In genomic region chr17:45048795-45049563, GRCh38 we compare ENCODE assay signal across 10 cellular contexts. TPM values are rescaled to one million over a fixed set of nuclear protein-coding genes. Genes with fewer than 3 reads are reported as not detected.
DNase-seq lines count a peak whose midpoint lies in the region; ATAC-seq, FAIRE-seq and TF ChIP-seq lines count a peak whose summit lies in the region.
"Had no signal": no experiment of that assay in that cellular context is flagged by ENCODE, and none has a peak within 500 bp of the region (broad histone marks: within the 10 kb centered on the region; RNA-seq: fewer than 3 reads in every experiment).

No MANE protein-coding gene starts in this region.

- no peaks in the 10 kb centered on the region for H3K9me2 ChIP-seq in hepatocyte (replicated peaks; ENCODE audit: insufficient read depth)

- peaks cover 61% of the 10 kb centered on the region for H3K79me2 ChIP-seq in hepatocyte

- WGBS in hepatocyte (ENCODE audit: low lambda C conversion rate, missing lambda C conversion rate) = 94% methylated on average over 8 of the region's 8 CpGs
- WGBS in body of pancreas, 2 donors = 82 to 86% methylated on average over 8 of the region's 8 CpGs

- POLR2A ChIA-PET in activated CD8-positive, alpha-beta T cell treated with anti-CD3 and anti-CD28 coated beads, Interleukin-2, amount 10 ng/mL, durations not matched to agents 7 days and 5 days (lab: Charles Lee) = interaction anchor here (1.0 to 4.7 kb wide), 2 partner anchors 12 to 1656 kb away, joined by 4 to 71 read pairs; partner anchors contain the start of gene NMT1

- H3K4me2 ChIP-seq in hepatocyte = no peak overlapping the region

- no peaks in the 10 kb centered on the region for H3K9me3 Mint-ChIP-seq in activated CD8-positive, alpha-beta T cell treated with anti-CD3 and anti-CD28 coated beads, Interleukin-2, amount 10 ng/mL, durations not matched to agents 7 days and 5 days (ENCODE audit: insufficient read depth)

- CTCF ChIA-PET in activated CD8-positive, alpha-beta T cell treated with anti-CD3 and anti-CD28 coated beads, Interleukin-2, amount 10 ng/mL, durations not matched to agents 7 days and 5 days (lab: Charles Lee) = interaction anchor here (0.6 to 5.8 kb wide), 18 partner anchors 8 to 1041 kb away, joined by 3 to 40 read pairs (median 4); partner anchors contain the start of genes ACBD4, HEXIM2 and NMT1

- H3K27me3 ChIP-seq in hepatocyte (no peaks in the 10 kb centered on the region), dorsolateral prefrontal cortex (no peaks in the 10 kb centered on the region), body of pancreas (no peaks in the 10 kb centered on the region)

- H3K36me3 ChIP-seq in hepatocyte (replicated peaks; ENCODE audit: insufficient read depth, low read depth) (no peaks in the 10 kb centered on the region), body of pancreas (replicated peaks in 1 of 2; ENCODE audit: insufficient read depth in 1 of 2, low read depth in 2 of 2) (no peaks in the 10 kb centered on the region)

- H3K4me1 Mint-ChIP-seq in activated CD8-positive, alpha-beta T cell treated with anti-CD3 and anti-CD28 coated beads, Interleukin-2, amount 10 ng/mL, durations not matched to agents 7 days and 5 days (ENCODE audit: low read depth) = peaks cover 42% of the 10 kb centered on the region

- FAIRE-seq in H54 (lab: Jason Lieb, UNC) = no peak

- H3K27ac ChIP-seq in hepatocyte (no peak overlapping the region), dorsolateral prefrontal cortex (no peak overlapping the region), body of pancreas (no peak overlapping the region)
- H3K27ac ChIP-seq: KMS-11 had no signal

- H3K27ac Mint-ChIP-seq in activated CD8-positive, alpha-beta T cell treated with anti-CD3 and anti-CD28 coated beads, Interleukin-2, amount 10 ng/mL, durations not matched to agents 7 days and 5 days = peak overlapping the region; percentile 61

- H3K9me3 ChIP-seq in hepatocyte (ENCODE audit: low read depth) (no peaks in the 10 kb centered on the region), body of pancreas (no peaks in the 10 kb centered on the region)

- no peak for TF ChIP-seq POLR2A in body of pancreas (IDR thresholded peaks at IDR 0.05)
- TF ChIP-seq POLR2A in H54 (IDR thresholded peaks at IDR 0.05; ENCODE audit: low read depth, low read length) = no peak

- H3K27me3 Mint-ChIP-seq in activated CD8-positive, alpha-beta T cell treated with anti-CD3 and anti-CD28 coated beads, Interleukin-2, amount 10 ng/mL, durations not matched to agents 7 days and 5 days (ENCODE audit: low read depth) = no peaks in the 10 kb centered on the region

- intact Hi-C loops in dorsolateral prefrontal cortex (cut with DNase I) (no loop called here), body of pancreas (cut with DNase I) (no loop called here)

- peaks cover 20% of the 10 kb centered on the region for H3K36me3 Mint-ChIP-seq in activated CD8-positive, alpha-beta T cell treated with anti-CD3 and anti-CD28 coated beads, Interleukin-2, amount 10 ng/mL, durations not matched to agents 7 days and 5 days (ENCODE audit: low read depth)

- H2AFZ ChIP-seq in hepatocyte = no peak overlapping the region

- peaks cover 8% of the 10 kb centered on the region for H4K20me1 ChIP-seq in hepatocyte (ENCODE audit: insufficient read depth, poor library complexity, severe bottlenecking)

- ATAC-seq in activated CD8-positive, alpha-beta T cell treated with anti-CD3 and anti-CD28 coated beads, Interleukin-2, amount 10 ng/mL, durations not matched to agents 7 days and 5 days = no peak
- no peak for ATAC-seq in body of pancreas

- DNase-seq in AG10803 (ENCODE audit: low read depth) = no peak
- DNase-seq in activated CD8-positive, alpha-beta T cell treated with anti-CD3 and anti-CD28 coated beads, Interleukin-2, amount 10 ng/mL, durations not matched to agents 7 days and 5 days = no peak
- no peak for DNase-seq in hepatocyte (ENCODE audit: low spot score)
- no peak for DNase-seq in dorsolateral prefrontal cortex
- no peak for DNase-seq in body of pancreas
- DNase-seq in middle frontal gyrus (ENCODE audit: extremely low spot score, low spot score) = no peak
- no peak for DNase-seq in H54 (ENCODE audit: insufficient read length, low spot score)
- DNase-seq: occipital lobe had no signal

- peak overlapping the region; percentile 59 for H3K4me3 Mint-ChIP-seq in activated CD8-positive, alpha-beta T cell treated with anti-CD3 and anti-CD28 coated beads, Interleukin-2, amount 10 ng/mL, durations not matched to agents 7 days and 5 days

- TF ChIP-seq CTCF in AG10803 (conservative IDR thresholded peaks at IDR 0.05; ENCODE audit: low read length) (peak; percentile 45), GM12873 (IDR thresholded peaks at IDR 0.05; ENCODE audit: insufficient read depth, low read depth, low read length, missing control alignments) (peak; percentile 54), hepatocyte (IDR thresholded peaks at IDR 0.05; ENCODE audit: poor library complexity) (peak; percentile 6), dorsolateral prefrontal cortex (IDR thresholded peaks at IDR 0.05 in 54 of 56, conservative IDR thresholded peaks at IDR 0.05 in 2 of 56; ENCODE audit: low read depth in 1 of 56, partially characterized antibody in 56 of 56) (peak in 17 of 56 donors; percentile 7 to 44 (median 20)), body of pancreas (IDR thresholded peaks at IDR 0.05) (peak in 3 of 7 experiments; percentile 7 to 14 (median 12))

- H3K4me3 ChIP-seq in AG10803 (ENCODE audit: low read length) (no peak overlapping the region), hepatocyte (no peak overlapping the region), dorsolateral prefrontal cortex (no peak overlapping the region), body of pancreas (no peak overlapping the region)

- H3K4me1 ChIP-seq in hepatocyte (ENCODE audit: insufficient read depth) (peaks cover 9% of the 10 kb centered on the region), body of pancreas (peaks cover 25% of the 10 kb centered on the region)

RNA-seq across cellular contexts. Expression of gene DCAKD, which starts 2.5 kb away (rescaled TPM):
- 10 to 100 TPM; 32.9 to 33.7 TPM for total RNA-seq in activated CD8-positive, alpha-beta T cell treated with anti-CD3 and anti-CD28 coated beads, Interleukin-2, amount 10 ng/mL, durations not matched to agents 7 days and 5 days
- total RNA-seq in hepatocyte (31.3 and 47.4 TPM in 2 replicates), dorsolateral prefrontal cortex (10 to 100 TPM; 46.2 to 97.6 (median 62.3) TPM), body of pancreas (10 to 100 TPM; 19.8 to 20.8 TPM)
- 29.9 and 33.3 TPM in 2 replicates for polyA plus RNA-seq in hepatocyte

RNA-seq across cellular contexts. Expression of gene NMT1, which starts 12.1 kb away (rescaled TPM):
- total RNA-seq in activated CD8-positive, alpha-beta T cell treated with anti-CD3 and anti-CD28 coated beads, Interleukin-2, amount 10 ng/mL, durations not matched to agents 7 days and 5 days = 100 to 1,000 TPM; 125 to 143 TPM
- total RNA-seq in hepatocyte (68.5 and 71.2 TPM in 2 replicates), dorsolateral prefrontal cortex (100 to 1,000 TPM; 111 to 220 (median 159) TPM), body of pancreas (10 to 100 TPM; 26.5 to 33.9 TPM)
- polyA plus RNA-seq in hepatocyte = 90.1 and 126 TPM in 2 replicates
